ENCODE assay signal across 9 cellular contexts in genomic region chr6:146357578-146358340, GRCh38.
DNase-seq lines count a peak whose midpoint lies in the region; ATAC-seq, FAIRE-seq and TF ChIP-seq lines count a peak whose summit lies in the region.
"Had no signal": no experiment of that assay in that cellular context is flagged by ENCODE, and none has a peak within 500 bp of the region (broad histone marks: within the 10 kb centered on the region; RNA-seq: fewer than 3 reads in every experiment).

No MANE protein-coding gene starts in this region.

- H4K20me1 ChIP-seq in Karpas-422 (ENCODE audit: insufficient read depth, low read depth, low read length), result no peaks in the 10 kb centered on the region

- peak overlapping the region; percentile 97 for H3K27ac ChIP-seq in Karpas-422 (ENCODE audit: low read length)
- peak overlapping the region; percentile 31 for H3K27ac ChIP-seq in skeletal muscle tissue (ENCODE audit: low read depth, low read length)

- H3K9ac ChIP-seq in Karpas-422 (ENCODE audit: low read length) (peak overlapping the region; percentile 55), skeletal muscle tissue (ENCODE audit: low read depth in 1 of 3, low read length in 3 of 3) (no peak overlapping the region)

- peak overlapping the region; percentile 54; the same call in 1 of the 2 replicates for H2AFZ ChIP-seq in Karpas-422 (ENCODE audit: low read length)

- H3K79me2 ChIP-seq in Karpas-422 (ENCODE audit: low read length), result no peaks in the 10 kb centered on the region

- ATAC-seq in GM21529 (IDR thresholded peaks at IDR 0.05; ENCODE audit: unreplicated experiment), result peak; percentile 71

- H3K36me3 ChIP-seq in Karpas-422 (ENCODE audit: insufficient read depth, low read length) (no peaks in the 10 kb centered on the region), bronchial epithelial cell (ENCODE audit: control insufficient read depth, insufficient read depth, low read length) (no peaks in the 10 kb centered on the region), skeletal muscle tissue (ENCODE audit: control insufficient read depth in 3 of 3, insufficient read depth in 3 of 3, low read length in 3 of 3) (no peaks in the 10 kb centered on the region)

- peak; percentile 47 for FAIRE-seq in bronchial epithelial cell (lab: Jason Lieb, UNC)

- H3K4me2 ChIP-seq in Karpas-422 (ENCODE audit: low read depth, low read length, poor library complexity, severe bottlenecking), result peak overlapping the region; percentile 71

- TF ChIP-seq CTCF in bronchial epithelial cell (IDR thresholded peaks at IDR 0.05; ENCODE audit: insufficient read depth, low read length, severe bottlenecking), result no peak

- no peaks in the 10 kb centered on the region for H3K9me3 ChIP-seq in Karpas-422 (ENCODE audit: low read length)
- no peaks in the 10 kb centered on the region for H3K9me3 ChIP-seq in skeletal muscle tissue (ENCODE audit: control insufficient read depth in 3 of 3, low read length in 3 of 3)

- no peaks in the 10 kb centered on the region for H3K27me3 ChIP-seq in Karpas-422 (ENCODE audit: low read length)
- H3K27me3 ChIP-seq in bronchial epithelial cell (ENCODE audit: control insufficient read depth, insufficient read depth, low read length), result no peaks in the 10 kb centered on the region
- H3K27me3 ChIP-seq in skeletal muscle tissue (ENCODE audit: control insufficient read depth in 3 of 3, insufficient read depth in 3 of 3, low read length in 3 of 3), result no peaks in the 10 kb centered on the region

- DNase-seq in GM03348 (ENCODE audit: low spot score) (peak; percentile 63), Karpas-422 (peak; percentile 92), bronchial epithelial cell (ENCODE audit: low read depth) (peak; percentile 96), NAMALWA (ENCODE audit: low spot score) (no peak), NCI-H526 treated with DMSO at 0.1 percent for 48 hours (lab: John Stamatoyannopoulos, UW) (no peak), NCI-H2227 (lab: John Stamatoyannopoulos, UW; ENCODE audit: unreplicated experiment) (no peak)
- DNase-seq: natural killer cell had no signal

- peaks cover 83% of the 10 kb centered on the region for H3K4me1 ChIP-seq in Karpas-422 (ENCODE audit: low read length)
- no peaks in the 10 kb centered on the region for H3K4me1 ChIP-seq in skeletal muscle tissue (ENCODE audit: control insufficient read depth in 3 of 3, insufficient read depth in 3 of 3, low read length in 3 of 3)

- H3K4me3 ChIP-seq in Karpas-422 (ENCODE audit: low read length) (peak overlapping the region; percentile 52), bronchial epithelial cell (ENCODE audit: low read depth, low read length) (no peak overlapping the region), skeletal muscle tissue (ENCODE audit: low read length in 3 of 3) (no peak overlapping the region)

- no peaks in the 10 kb centered on the region for H3K9me2 ChIP-seq in Karpas-422 (replicated peaks; ENCODE audit: insufficient read depth, low read length)

Comparison
In these comparisons a context has a peak if more than half of its experiments do, and no peak if none do; other contexts are left out.
1. DNase-seq: peak in GM03348 (single experiment), Karpas-422 (single experiment) and bronchial epithelial cell (single experiment); none in NAMALWA (single experiment), NCI-H526 treated with DMSO at 0.1 percent for 48 hours (single experiment) and NCI-H2227 (single experiment).